1 cellular context compared by ENCODE assay signal in genomic region chr7:3896366-3896765, GRCh38.
TF ChIP-seq lines count a peak whose summit lies in the region.

No MANE protein-coding gene starts in this region.

TF ChIP-seq in WTC11, 78 proteins besides CTCF, POLR2A, EP300 and RAD21 (continued from another document):
- TF ChIP-seq E2F4 (CRISPR knock-in tag; IDR thresholded peaks at IDR 0.05; ENCODE audit: borderline replicate concordance, low read depth) (no peak), CREB1 (CRISPR knock-in tag; IDR thresholded peaks at IDR 0.05) (no peak), ZBTB21 (CRISPR knock-in tag; IDR thresholded peaks at IDR 0.05; ENCODE audit: borderline replicate concordance) (no peak), ATF1 (CRISPR knock-in tag; IDR thresholded peaks at IDR 0.05) (no peak), TEAD4 (CRISPR knock-in tag; IDR thresholded peaks at IDR 0.05) (no peak), GTF2I (CRISPR knock-in tag; conservative IDR thresholded peaks at IDR 0.05) (no peak)
